Comparison of ENCODE assay signal across 8 cellular contexts in the genomic region with DNA sequence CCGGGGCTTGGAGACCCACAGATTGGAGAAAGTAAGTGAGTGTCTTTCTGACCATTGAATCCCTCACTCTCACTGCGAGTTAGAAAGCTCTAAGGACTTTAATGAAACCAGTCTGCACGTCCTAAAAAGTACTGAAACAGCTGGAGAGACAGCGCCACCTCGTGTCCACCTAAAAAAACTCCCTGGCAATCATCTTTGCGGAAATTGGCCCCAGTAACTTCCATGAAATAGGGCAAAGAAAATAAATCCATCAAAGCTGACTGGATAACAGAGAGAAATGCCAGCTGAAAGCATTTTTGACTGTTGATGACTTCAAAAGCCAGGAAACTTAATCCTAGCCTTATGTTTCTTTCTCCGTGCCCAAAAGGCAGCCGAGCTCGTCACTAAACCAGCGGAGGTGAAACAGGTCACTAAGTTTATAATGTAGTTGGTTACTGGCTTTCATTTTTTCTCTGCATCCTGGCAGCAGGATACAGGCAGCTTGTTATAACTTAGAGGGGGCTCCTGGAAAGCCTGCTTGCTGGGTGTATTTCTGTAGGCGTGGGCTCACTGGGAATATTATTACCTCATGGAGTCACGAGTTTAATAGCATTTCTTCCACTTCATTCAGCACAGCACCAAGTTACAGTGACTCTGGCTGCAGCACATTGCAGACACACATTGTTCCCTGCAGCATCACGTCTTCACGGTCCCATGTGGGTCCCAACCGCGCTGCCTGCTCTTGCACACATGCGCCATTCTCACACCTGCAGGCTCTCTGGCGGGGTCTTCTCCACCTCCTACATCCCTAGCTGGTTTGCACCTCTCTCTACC.
DNase-seq lines count a peak whose midpoint lies in the region; ATAC-seq, FAIRE-seq and TF ChIP-seq lines count a peak whose summit lies in the region.

No MANE protein-coding gene starts in this region.

- H3K36me3 Mint-ChIP-seq in MCF 10A (ENCODE audit: insufficient read depth, unreplicated experiment), result no peaks in the 10 kb centered on the region

- ATAC-seq in GM19023 (IDR thresholded peaks at IDR 0.05; ENCODE audit: unreplicated experiment) (peak; percentile 54), GM21360 (IDR thresholded peaks at IDR 0.05; ENCODE audit: unreplicated experiment) (no peak)

- H3K4me1 Mint-ChIP-seq in MCF 10A (ENCODE audit: insufficient read depth, unreplicated experiment), result no peaks in the 10 kb centered on the region

- CTCF ChIA-PET in AG04449 (lab: Yijun Ruan, JAX) (interaction anchor here (0.7 to 10.3 kb wide), 26 partner anchors 8 to 367 kb away, joined by 3 to 226 read pairs (median 4); no protein-coding TSS in a partner anchor), MCF 10A (lab: Yijun Ruan, JAX) (interaction anchor here (0.5 to 10.0 kb wide), 64 partner anchors 9 to 1128 kb away, joined by 3 to 215 read pairs (median 4); a partner anchor contains a TSS)

- H3K9me3 Mint-ChIP-seq in MCF 10A (ENCODE audit: unreplicated experiment), result no peaks in the 10 kb centered on the region

- H3K27me3 Mint-ChIP-seq in MCF 10A (ENCODE audit: insufficient read depth, unreplicated experiment), result peaks cover 46% of the 10 kb centered on the region

- no peak overlapping the region for H3K27ac Mint-ChIP-seq in MCF 10A (ENCODE audit: low read depth, unreplicated experiment)

- FAIRE-seq in islet of Langerhans (lab: Jason Lieb, UNC), result peak; percentile 69

- BruUV-seq in MCF 10A (replicated peaks; lab: Mats Ljungman, UMichigan), result no TSS peak

- no peak overlapping the region for H3K4me3 Mint-ChIP-seq in MCF 10A (ENCODE audit: unreplicated experiment)

- POLR2A ChIA-PET in AG04449 (lab: Yijun Ruan, JAX), result interaction anchor here (0.7 kb wide), 1 partner anchor 238 kb away, joined by 4 read pairs; no protein-coding TSS in a partner anchor
- POLR2A ChIA-PET in MCF 10A (lab: Yijun Ruan, JAX), result interaction anchor here (1.0 to 1.6 kb wide), 4 partner anchors 126 to 183 kb away, joined by 3 to 4 read pairs (median 3); no protein-coding TSS in a partner anchor

- TF ChIP-seq CTCF in AG04449 (IDR thresholded peaks at IDR 0.05; ENCODE audit: insufficient read depth, low read length, missing control alignments), result peak; percentile 77
- peak; percentile 75 for TF ChIP-seq CTCF in MCF 10A (IDR thresholded peaks at IDR 0.05; ENCODE audit: unreplicated experiment)

- peak; percentile 46 for DNase-seq in AG04449 (ENCODE audit: low read depth, low spot score)
- DNase-seq in NCI-H1930 (lab: John Stamatoyannopoulos, UW), result peak; percentile 42 to 74
- DNase-seq in T1000 (lab: John Stamatoyannopoulos, UW), result peak; percentile 50
- DNase-seq in MCF 10A (ENCODE audit: unreplicated experiment), result peak; percentile 76
- peak; percentile 70 for DNase-seq in stimulated activated CD4-positive, alpha-beta T cell treated with anti-CD3 and anti-CD28 coated beads, Interleukin-15, amount 100 ng/mL, for 24 hours

- peak overlapping the region; percentile 42 for H3K4me3 ChIP-seq in AG04449 (ENCODE audit: low read depth, low read length)

- intact Hi-C loops in MCF 10A (cut with micrococcal nuclease), result loop anchor here (1.0 to 2.0 kb wide), 4 partner anchors 127 to 368 kb away; no protein-coding TSS in a partner anchor
